In the genomic region with DNA sequence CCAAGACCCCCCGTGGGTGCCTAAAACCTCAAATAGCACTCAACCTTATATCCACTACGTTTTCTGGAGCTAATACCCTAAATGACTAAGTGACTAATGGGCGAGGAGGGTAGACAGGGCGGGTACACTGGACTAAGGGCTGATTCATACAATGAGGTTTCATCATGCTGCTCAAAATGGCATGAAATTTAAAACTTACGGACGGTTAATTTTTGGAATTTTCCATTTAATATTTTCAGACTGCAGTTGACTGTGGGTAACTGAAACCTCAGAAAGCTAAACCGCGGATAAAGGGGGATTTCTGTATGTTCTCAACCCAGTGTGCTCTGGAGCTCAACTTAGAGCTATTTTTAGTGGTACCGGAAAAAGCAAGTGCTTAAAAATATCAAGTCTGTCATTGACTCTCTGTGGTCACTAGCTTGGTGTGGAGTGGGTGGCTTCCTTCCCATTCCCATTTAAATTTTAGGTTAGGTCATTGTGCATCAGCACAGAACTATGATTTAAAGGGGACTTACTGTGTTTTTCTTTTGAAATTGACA, we compare ENCODE assay signal across 1 cellular context.
TF ChIP-seq lines count a peak whose summit lies in the region.

No MANE protein-coding gene starts in this region.

TF ChIP-seq in GM23338, 12 proteins besides CTCF, POLR2A, EP300 and RAD21 (continued from another document):
- TF ChIP-seq, protein P1, sequence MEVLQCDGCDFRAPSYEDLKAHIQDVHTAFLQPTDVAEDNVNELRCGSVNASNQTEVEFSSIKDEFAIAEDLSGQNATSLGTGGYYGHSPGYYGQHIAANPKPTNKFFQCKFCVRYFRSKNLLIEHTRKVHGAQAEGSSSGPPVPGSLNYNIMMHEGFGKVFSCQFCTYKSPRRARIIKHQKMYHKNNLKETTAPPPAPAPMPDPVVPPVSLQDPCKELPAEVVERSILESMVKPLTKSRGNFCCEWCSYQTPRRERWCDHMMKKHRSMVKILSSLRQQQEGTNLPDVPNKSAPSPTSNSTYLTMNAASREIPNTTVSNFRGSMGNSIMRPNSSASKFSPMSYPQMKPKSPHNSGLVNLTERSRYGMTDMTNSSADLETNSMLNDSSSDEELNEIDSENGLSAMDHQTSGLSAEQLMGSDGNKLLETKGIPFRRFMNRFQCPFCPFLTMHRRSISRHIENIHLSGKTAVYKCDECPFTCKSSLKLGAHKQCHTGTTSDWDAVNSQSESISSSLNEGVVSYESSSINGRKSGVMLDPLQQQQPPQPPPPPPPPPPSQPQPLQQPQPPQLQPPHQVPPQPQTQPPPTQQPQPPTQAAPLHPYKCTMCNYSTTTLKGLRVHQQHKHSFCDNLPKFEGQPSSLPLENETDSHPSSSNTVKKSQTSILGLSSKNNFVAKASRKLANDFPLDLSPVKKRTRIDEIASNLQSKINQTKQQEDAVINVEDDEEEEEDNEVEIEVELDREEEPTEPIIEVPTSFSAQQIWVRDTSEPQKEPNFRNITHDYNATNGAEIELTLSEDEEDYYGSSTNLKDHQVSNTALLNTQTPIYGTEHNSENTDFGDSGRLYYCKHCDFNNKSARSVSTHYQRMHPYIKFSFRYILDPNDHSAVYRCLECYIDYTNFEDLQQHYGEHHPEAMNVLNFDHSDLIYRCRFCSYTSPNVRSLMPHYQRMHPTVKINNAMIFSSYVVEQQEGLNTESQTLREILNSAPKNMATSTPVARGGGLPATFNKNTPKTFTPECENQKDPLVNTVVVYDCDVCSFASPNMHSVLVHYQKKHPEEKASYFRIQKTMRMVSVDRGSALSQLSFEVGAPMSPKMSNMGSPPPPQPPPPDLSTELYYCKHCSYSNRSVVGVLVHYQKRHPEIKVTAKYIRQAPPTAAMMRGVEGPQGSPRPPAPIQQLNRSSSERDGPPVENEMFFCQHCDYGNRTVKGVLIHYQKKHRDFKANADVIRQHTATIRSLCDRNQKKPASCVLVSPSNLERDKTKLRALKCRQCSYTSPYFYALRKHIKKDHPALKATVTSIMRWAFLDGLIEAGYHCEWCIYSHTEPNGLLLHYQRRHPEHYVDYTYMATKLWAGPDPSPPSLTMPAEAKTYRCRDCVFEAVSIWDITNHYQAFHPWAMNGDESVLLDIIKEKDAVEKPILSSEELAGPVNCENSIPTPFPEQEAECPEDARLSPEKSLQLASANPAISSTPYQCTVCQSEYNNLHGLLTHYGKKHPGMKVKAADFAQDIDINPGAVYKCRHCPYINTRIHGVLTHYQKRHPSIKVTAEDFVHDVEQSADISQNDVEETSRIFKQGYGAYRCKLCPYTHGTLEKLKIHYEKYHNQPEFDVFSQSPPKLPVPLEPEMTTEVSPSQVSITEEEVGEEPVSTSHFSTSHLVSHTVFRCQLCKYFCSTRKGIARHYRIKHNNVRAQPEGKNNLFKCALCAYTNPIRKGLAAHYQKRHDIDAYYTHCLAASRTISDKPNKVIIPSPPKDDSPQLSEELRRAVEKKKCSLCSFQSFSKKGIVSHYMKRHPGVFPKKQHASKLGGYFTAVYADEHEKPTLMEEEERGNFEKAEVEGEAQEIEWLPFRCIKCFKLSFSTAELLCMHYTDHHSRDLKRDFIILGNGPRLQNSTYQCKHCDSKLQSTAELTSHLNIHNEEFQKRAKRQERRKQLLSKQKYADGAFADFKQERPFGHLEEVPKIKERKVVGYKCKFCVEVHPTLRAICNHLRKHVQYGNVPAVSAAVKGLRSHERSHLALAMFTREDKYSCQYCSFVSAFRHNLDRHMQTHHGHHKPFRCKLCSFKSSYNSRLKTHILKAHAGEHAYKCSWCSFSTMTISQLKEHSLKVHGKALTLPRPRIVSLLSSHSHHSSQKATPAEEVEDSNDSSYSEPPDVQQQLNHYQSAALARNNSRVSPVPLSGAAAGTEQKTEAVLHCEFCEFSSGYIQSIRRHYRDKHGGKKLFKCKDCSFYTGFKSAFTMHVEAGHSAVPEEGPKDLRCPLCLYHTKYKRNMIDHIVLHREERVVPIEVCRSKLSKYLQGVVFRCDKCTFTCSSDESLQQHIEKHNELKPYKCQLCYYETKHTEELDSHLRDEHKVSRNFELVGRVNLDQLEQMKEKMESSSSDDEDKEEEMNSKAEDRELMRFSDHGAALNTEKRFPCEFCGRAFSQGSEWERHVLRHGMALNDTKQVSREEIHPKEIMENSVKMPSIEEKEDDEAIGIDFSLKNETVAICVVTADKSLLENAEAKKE (CRISPR knock-in tag; IDR thresholded peaks at IDR 0.05), result no peak
- TF ChIP-seq ZNF331 (CRISPR knock-in tag; IDR thresholded peaks at IDR 0.05; ENCODE audit: low read depth) (no peak), EZH2 (IDR thresholded peaks at IDR 0.05; ENCODE audit: low read depth, unreplicated experiment) (no peak), POLR2AphosphoS5 (IDR thresholded peaks at IDR 0.05; ENCODE audit: low read depth) (no peak), STAT1 (IDR thresholded peaks at IDR 0.05; ENCODE audit: unreplicated experiment) (no peak)
